In the genomic region with DNA sequence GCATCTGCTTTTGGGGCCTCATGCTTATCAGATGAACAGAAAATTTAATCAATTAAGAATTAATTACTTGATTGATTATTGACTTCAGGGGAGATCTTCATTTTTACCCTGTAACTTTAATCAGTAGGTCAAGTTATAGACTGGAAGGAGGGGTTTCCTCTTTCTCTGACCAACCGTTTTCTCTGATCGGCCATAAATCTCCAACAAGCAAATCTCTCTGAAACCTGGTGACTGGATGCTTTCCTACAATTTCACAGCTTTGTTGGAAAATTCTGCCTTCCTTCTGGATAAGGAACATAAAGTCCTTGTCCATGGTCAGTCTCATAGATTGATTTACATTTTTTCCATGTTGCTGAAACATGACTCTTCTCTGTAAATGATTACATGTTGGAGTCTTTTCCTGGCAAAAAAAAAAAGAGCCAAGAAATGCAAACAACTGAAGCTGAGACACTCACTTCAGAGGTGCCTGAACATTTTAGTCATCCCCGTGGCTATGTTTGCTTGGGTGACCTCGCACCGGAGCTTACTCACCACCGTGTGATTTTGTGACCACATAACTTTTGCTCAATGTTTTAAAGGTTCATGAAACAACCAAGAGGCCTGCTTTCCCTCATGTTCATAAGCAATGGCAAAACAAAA, we compare ENCODE assay signal across 9 cellular contexts. TPM values are rescaled to one million over a fixed set of nuclear protein-coding genes. Genes with fewer than 3 reads are reported as not detected.
DNase-seq lines count a peak whose midpoint lies in the region; ATAC-seq, FAIRE-seq and TF ChIP-seq lines count a peak whose summit lies in the region.
"Had no signal": no experiment of that assay in that cellular context is flagged by ENCODE, and none has a peak within 500 bp of the region (broad histone marks: within the 10 kb centered on the region; RNA-seq: fewer than 3 reads in every experiment).

No MANE protein-coding gene starts in this region.

- DNase-seq in NK-92 treated with Interleukin-12 subunit alpha and Interleukin-12 subunit beta, amount 100 ng/mL, for 24 hours (lab: John Stamatoyannopoulos, UW) = peak; percentile 71
- DNase-seq in NK-92 (lab: John Stamatoyannopoulos, UW; ENCODE audit: unreplicated experiment) (no peak), hepatocyte (ENCODE audit: low spot score) (peak; percentile 86), frontal cortex (ENCODE audit: low spot score in 2 of 2) (no peak), NCI-H748 treated with DMSO at 0.1 percent for 48 hours (lab: John Stamatoyannopoulos, UW) (no peak), endothelial cell (ENCODE audit: low spot score) (no peak)
- DNase-seq in activated CD4-positive, alpha-beta memory T cell treated with anti-CD3 and anti-CD28 coated beads for 36 hours = peak; percentile 87

- H3K4me2 ChIP-seq in hepatocyte = peak overlapping the region; percentile 20
- H3K4me2 ChIP-seq: BLaER1 had no signal

- H3K27me3 Mint-ChIP-seq in activated CD4-positive, alpha-beta memory T cell treated with anti-CD3 and anti-CD28 coated beads for 36 hours = no peaks in the 10 kb centered on the region
- H3K27me3 Mint-ChIP-seq in endothelial cell (ENCODE audit: unreplicated experiment) = peaks cover 8% of the 10 kb centered on the region

- no peaks in the 10 kb centered on the region for H3K36me3 ChIP-seq in hepatocyte (replicated peaks; ENCODE audit: insufficient read depth, low read depth)
- H3K36me3 ChIP-seq: BLaER1 had no signal

- no peak overlapping the region for H3K4me3 Mint-ChIP-seq in activated CD4-positive, alpha-beta memory T cell treated with anti-CD3 and anti-CD28 coated beads for 36 hours
- H3K4me3 Mint-ChIP-seq in endothelial cell (ENCODE audit: unreplicated experiment) = no peak overlapping the region

- H3K27ac ChIP-seq in hepatocyte = peak overlapping the region; percentile 93

- H3K36me3 Mint-ChIP-seq in activated CD4-positive, alpha-beta memory T cell treated with anti-CD3 and anti-CD28 coated beads for 36 hours = peaks cover 6% of the 10 kb centered on the region
- peaks cover 4% of the 10 kb centered on the region for H3K36me3 Mint-ChIP-seq in endothelial cell (ENCODE audit: low read depth, unreplicated experiment)

- H4K20me1 ChIP-seq in hepatocyte (ENCODE audit: insufficient read depth, poor library complexity, severe bottlenecking) = no peaks in the 10 kb centered on the region
- H4K20me1 ChIP-seq: BLaER1 had no signal

- H3K4me3 ChIP-seq in hepatocyte = no peak overlapping the region
- H3K4me3 ChIP-seq: BLaER1 had no signal

- H3K4me1 ChIP-seq in hepatocyte (ENCODE audit: insufficient read depth) = peaks cover 14% of the 10 kb centered on the region

- peaks cover 10% of the 10 kb centered on the region for H3K9me3 Mint-ChIP-seq in activated CD4-positive, alpha-beta memory T cell treated with anti-CD3 and anti-CD28 coated beads for 36 hours
- H3K9me3 Mint-ChIP-seq in endothelial cell (ENCODE audit: unreplicated experiment) = no peaks in the 10 kb centered on the region

- peaks cover 30% of the 10 kb centered on the region for H3K4me1 Mint-ChIP-seq in activated CD4-positive, alpha-beta memory T cell treated with anti-CD3 and anti-CD28 coated beads for 36 hours (ENCODE audit: low read depth)
- no peaks in the 10 kb centered on the region for H3K4me1 Mint-ChIP-seq in endothelial cell (ENCODE audit: unreplicated experiment)

- TF ChIP-seq CTCF in hepatocyte (IDR thresholded peaks at IDR 0.05; ENCODE audit: poor library complexity) (no peak), endothelial cell (IDR thresholded peaks at IDR 0.05; ENCODE audit: unreplicated experiment) (no peak)

- peak overlapping the region; percentile 87 for H3K27ac Mint-ChIP-seq in activated CD4-positive, alpha-beta memory T cell treated with anti-CD3 and anti-CD28 coated beads for 36 hours
- no peak overlapping the region for H3K27ac Mint-ChIP-seq in endothelial cell (ENCODE audit: unreplicated experiment)

- FAIRE-seq in frontal cortex (lab: Jason Lieb, UNC) = no peak

- no peak overlapping the region for H2AFZ ChIP-seq in hepatocyte

- ATAC-seq in HG03175 (IDR thresholded peaks at IDR 0.05; ENCODE audit: unreplicated experiment) = peak; percentile 91

- H3K9me2 ChIP-seq in hepatocyte (replicated peaks; ENCODE audit: insufficient read depth) = no peaks in the 10 kb centered on the region

- intact Hi-C loops in activated CD4-positive, alpha-beta memory T cell treated with anti-CD3 and anti-CD28 coated beads for 36 hours (cut with micrococcal nuclease) = loop anchor here (1.0 to 2.0 kb wide), 5 partner anchors 10 to 126 kb away; no protein-coding TSS in a partner anchor

- CTCF ChIA-PET in activated CD4-positive, alpha-beta memory T cell treated with anti-CD3 and anti-CD28 coated beads for 36 hours (lab: Charles Lee) = interaction anchor here (0.7 to 0.9 kb wide), 2 partner anchors 12 to 76 kb away, joined by 3 read pairs; no protein-coding TSS in a partner anchor

- 26% methylated on average over 6 of the region's 6 CpGs for WGBS in hepatocyte (ENCODE audit: low lambda C conversion rate, missing lambda C conversion rate)

- no peaks in the 10 kb centered on the region for H3K9me3 ChIP-seq in hepatocyte (ENCODE audit: low read depth)

- H3K27me3 ChIP-seq in hepatocyte = no peaks in the 10 kb centered on the region
- H3K27me3 ChIP-seq: BLaER1 had no signal

- no peaks in the 10 kb centered on the region for H3K79me2 ChIP-seq in hepatocyte

- POLR2A ChIA-PET in activated CD4-positive, alpha-beta memory T cell treated with anti-CD3 and anti-CD28 coated beads for 36 hours (lab: Charles Lee) = interaction anchor here (0.5 to 1.4 kb wide), 5 partner anchors 10 to 77 kb away, joined by 3 to 4 read pairs (median 3); no protein-coding TSS in a partner anchor

RNA-seq across cellular contexts. Expression of gene IRF4, which starts 31.0 kb away (rescaled TPM):
- 100 to 1,000 TPM; 689 to 705 TPM for total RNA-seq in activated CD4-positive, alpha-beta memory T cell treated with anti-CD3 and anti-CD28 coated beads for 36 hours
- 0.23 and 0.44 TPM in 2 replicates for total RNA-seq in hepatocyte
- 0.02 TPM in 1 of 2 replicates, not detected in the other for polyA plus RNA-seq in hepatocyte
- total RNA-seq in frontal cortex = not detected
- not detected for total RNA-seq in endothelial cell (ENCODE audit: unreplicated experiment)

Comparison
In these comparisons a context has a peak if more than half of its experiments do, and no peak if none do; other contexts are left out.
1. DNase-seq: peak in NK-92 treated with Interleukin-12 subunit alpha and Interleukin-12 subunit beta, amount 100 ng/mL, for 24 hours (single experiment), activated CD4-positive, alpha-beta memory T cell treated with anti-CD3 and anti-CD28 coated beads for 36 hours (single experiment) and hepatocyte (single experiment); none in NK-92 (single experiment), frontal cortex (0 of 2), NCI-H748 treated with DMSO at 0.1 percent for 48 hours (single experiment) and endothelial cell (single experiment).
2. RNA of gene IRF4, which starts 31.0 kb away (total RNA-seq): 689 to 705 TPM in activated CD4-positive, alpha-beta memory T cell treated with anti-CD3 and anti-CD28 coated beads for 36 hours; not detected in endothelial cell (single experiment), 0.23 to 0.44 TPM in hepatocyte and not detected in frontal cortex (single experiment); every median in the first group is over 100 times any median in the second.